Comparison of ENCODE assay signal across 26 cellular contexts in genomic region chr2:114283774-114284173, GRCh38.
"Had no signal": no experiment of that assay in that cellular context is flagged by ENCODE, and none has a peak within 500 bp of the region (broad histone marks: within the 10 kb centered on the region; RNA-seq: fewer than 3 reads in every experiment).

No MANE protein-coding gene starts in this region.

- H3K36me3 ChIP-seq: neural progenitor cell, ovary, right lobe of liver, sigmoid colon, stomach, tibial nerve, upper lobe of left lung, vagina had no signal

- H3K4me1 ChIP-seq: neural progenitor cell, parathyroid adenoma, psoas muscle, right lobe of liver, sigmoid colon, stomach, tibial nerve, upper lobe of left lung, vagina had no signal

- DNase-seq: natural killer cell; occipital lobe; ovary; posterior cingulate gyrus; psoas muscle; right cardiac atrium; right lobe of liver; sigmoid colon; small intestine; stimulated activated CD4-positive, alpha-beta T cell treated with anti-CD3 and anti-CD28 coated beads, Interleukin-15, amount 100 ng/mL, for 24 hours; stimulated activated CD4-positive, alpha-beta T cell treated with anti-CD3 and anti-CD28 coated beads, Interleukin-2, amount 100 ng/mL, for 24 hours; stimulated activated CD4-positive, alpha-beta T cell treated with anti-CD3 and anti-CD28 coated beads, Interleukin-2, amount 100 ng/mL, for 48 hours; stimulated activated CD4-positive, alpha-beta T cell treated with anti-CD3 and anti-CD28 coated beads, Interleukin-4, amount 100 ng/mL, for 24 hours; stimulated activated naive B cell treated with anti-CD40 and anti-IgM and Interleukin-4, amounts not matched to agents 10 μg/mL and 1 μg/mL and 100 μg/mL, for 72 hours; stimulated activated naive CD4-positive, alpha-beta T cell treated with Interleukin-2 at 50 U/mL for 16 hours; stomach; trophoblast cell; upper lobe of left lung had no signal

- H3K9me3 ChIP-seq: ovary, psoas muscle, sigmoid colon, vagina had no signal

- H3K4me3 Mint-ChIP-seq: natural killer cell; nephron; neural progenitor cell; stimulated activated effector memory CD8-positive, alpha-beta T cell treated with anti-CD3 and anti-CD28 coated beads, Interleukin-12 subunit alpha, Interleukin-12 subunit beta, amount 100 ng/mL, for 72 hours; stimulated activated naive B cell treated with anti-CD40 and anti-IgM and Interleukin-4, amounts not matched to agents 10 μg/mL and 1 μg/mL and 100 μg/mL, for 72 hours; stimulated activated naive CD8-positive, alpha-beta T cell treated with anti-CD3 and anti-CD28 coated beads, Interleukin-15, Interleukin-2, amounts not matched to agents 100 ng/mL and 50 ng/mL, for 24 hours had no signal

- H3K4me3 ChIP-seq: neural progenitor cell, ovary, psoas muscle, right lobe of liver, sigmoid colon, stomach, tibial nerve, upper lobe of left lung, vagina had no signal

- H3K4me1 Mint-ChIP-seq: natural killer cell; nephron; neural progenitor cell; stimulated activated effector memory CD8-positive, alpha-beta T cell treated with anti-CD3 and anti-CD28 coated beads, Interleukin-12 subunit alpha, Interleukin-12 subunit beta, amount 100 ng/mL, for 72 hours; stimulated activated naive B cell treated with anti-CD40 and anti-IgM and Interleukin-4, amounts not matched to agents 10 μg/mL and 1 μg/mL and 100 μg/mL, for 72 hours had no signal

- H3K9me3 Mint-ChIP-seq: neural progenitor cell had no signal

- H3K27me3 Mint-ChIP-seq: progenitor cell of endocrine pancreas had no signal

- H3K36me3 Mint-ChIP-seq: natural killer cell; neural progenitor cell; stimulated activated effector memory CD8-positive, alpha-beta T cell treated with anti-CD3 and anti-CD28 coated beads, Interleukin-12 subunit alpha, Interleukin-12 subunit beta, amount 100 ng/mL, for 72 hours; stimulated activated naive B cell treated with anti-CD40 and anti-IgM and Interleukin-4, amounts not matched to agents 10 μg/mL and 1 μg/mL and 100 μg/mL, for 72 hours had no signal

- H3K27ac ChIP-seq: neural progenitor cell, ovary, parathyroid adenoma, psoas muscle, right lobe of liver, sigmoid colon, stomach, tibial nerve, upper lobe of left lung, vagina had no signal

- H3K27ac Mint-ChIP-seq: natural killer cell; nephron; neural progenitor cell; progenitor cell of endocrine pancreas; stimulated activated effector memory CD8-positive, alpha-beta T cell treated with anti-CD3 and anti-CD28 coated beads, Interleukin-12 subunit alpha, Interleukin-12 subunit beta, amount 100 ng/mL, for 72 hours; stimulated activated naive B cell treated with anti-CD40 and anti-IgM and Interleukin-4, amounts not matched to agents 10 μg/mL and 1 μg/mL and 100 μg/mL, for 72 hours; stimulated activated naive CD8-positive, alpha-beta T cell treated with anti-CD3 and anti-CD28 coated beads, Interleukin-15, Interleukin-2, amounts not matched to agents 100 ng/mL and 50 ng/mL, for 24 hours had no signal

- ATAC-seq: natural killer cell; psoas muscle; right cardiac atrium; right lobe of liver; stimulated activated effector memory CD8-positive, alpha-beta T cell treated with anti-CD3 and anti-CD28 coated beads, Interleukin-12 subunit alpha, Interleukin-12 subunit beta, amount 100 ng/mL, for 72 hours; stimulated activated naive B cell treated with anti-CD40 and anti-IgM and Interleukin-4, amounts not matched to agents 10 μg/mL and 1 μg/mL and 100 μg/mL, for 72 hours had no signal

- H3K27me3 ChIP-seq: neural progenitor cell, ovary, right lobe of liver, sigmoid colon, stomach, tibial nerve, upper lobe of left lung, vagina had no signal
